ENCODE assay signal across 1 cellular context in the genomic region with DNA sequence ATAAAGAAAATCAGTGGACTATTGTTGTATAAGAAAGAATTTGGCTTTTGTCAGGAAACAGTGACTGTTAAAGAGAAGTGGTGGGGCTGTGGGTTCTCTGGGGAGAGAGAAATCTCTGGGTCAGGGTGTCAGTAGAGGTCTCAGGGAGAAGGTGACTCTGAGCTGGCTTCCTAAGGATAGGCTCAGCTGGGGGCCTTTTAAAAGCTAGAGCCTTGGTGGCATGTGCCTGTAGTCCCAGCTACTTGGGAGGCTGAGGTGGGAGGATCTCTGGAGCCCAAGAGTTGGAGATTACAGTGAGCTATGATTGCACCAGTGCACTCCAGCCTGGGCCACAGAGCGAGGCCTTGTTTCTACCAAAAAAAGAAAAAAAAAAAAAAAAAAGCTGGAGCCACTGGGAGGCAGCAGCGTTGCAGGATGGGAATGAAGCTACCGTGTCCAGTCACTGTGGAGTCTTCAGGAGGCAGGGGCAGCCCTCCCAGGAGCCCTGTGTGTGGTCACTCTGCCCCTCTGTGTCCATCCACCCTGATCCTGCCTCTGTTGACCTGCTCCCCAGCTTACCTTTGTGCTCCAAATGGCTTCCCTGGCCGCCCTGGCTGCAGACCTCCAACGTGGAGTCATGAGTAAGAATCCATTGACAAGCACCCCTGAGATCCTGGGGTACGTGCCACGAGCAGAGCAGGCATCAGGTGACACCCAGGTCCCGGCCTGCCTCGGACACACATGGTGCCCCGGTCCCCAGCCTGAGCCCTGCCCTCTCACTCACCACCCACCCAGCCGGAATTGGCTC.
TF ChIP-seq lines count a peak whose summit lies in the region.

No MANE protein-coding gene starts in this region.

TF ChIP-seq in GM23338, 12 proteins besides CTCF, POLR2A, EP300 and RAD21 (continued from another document):
- TF ChIP-seq, protein P1, sequence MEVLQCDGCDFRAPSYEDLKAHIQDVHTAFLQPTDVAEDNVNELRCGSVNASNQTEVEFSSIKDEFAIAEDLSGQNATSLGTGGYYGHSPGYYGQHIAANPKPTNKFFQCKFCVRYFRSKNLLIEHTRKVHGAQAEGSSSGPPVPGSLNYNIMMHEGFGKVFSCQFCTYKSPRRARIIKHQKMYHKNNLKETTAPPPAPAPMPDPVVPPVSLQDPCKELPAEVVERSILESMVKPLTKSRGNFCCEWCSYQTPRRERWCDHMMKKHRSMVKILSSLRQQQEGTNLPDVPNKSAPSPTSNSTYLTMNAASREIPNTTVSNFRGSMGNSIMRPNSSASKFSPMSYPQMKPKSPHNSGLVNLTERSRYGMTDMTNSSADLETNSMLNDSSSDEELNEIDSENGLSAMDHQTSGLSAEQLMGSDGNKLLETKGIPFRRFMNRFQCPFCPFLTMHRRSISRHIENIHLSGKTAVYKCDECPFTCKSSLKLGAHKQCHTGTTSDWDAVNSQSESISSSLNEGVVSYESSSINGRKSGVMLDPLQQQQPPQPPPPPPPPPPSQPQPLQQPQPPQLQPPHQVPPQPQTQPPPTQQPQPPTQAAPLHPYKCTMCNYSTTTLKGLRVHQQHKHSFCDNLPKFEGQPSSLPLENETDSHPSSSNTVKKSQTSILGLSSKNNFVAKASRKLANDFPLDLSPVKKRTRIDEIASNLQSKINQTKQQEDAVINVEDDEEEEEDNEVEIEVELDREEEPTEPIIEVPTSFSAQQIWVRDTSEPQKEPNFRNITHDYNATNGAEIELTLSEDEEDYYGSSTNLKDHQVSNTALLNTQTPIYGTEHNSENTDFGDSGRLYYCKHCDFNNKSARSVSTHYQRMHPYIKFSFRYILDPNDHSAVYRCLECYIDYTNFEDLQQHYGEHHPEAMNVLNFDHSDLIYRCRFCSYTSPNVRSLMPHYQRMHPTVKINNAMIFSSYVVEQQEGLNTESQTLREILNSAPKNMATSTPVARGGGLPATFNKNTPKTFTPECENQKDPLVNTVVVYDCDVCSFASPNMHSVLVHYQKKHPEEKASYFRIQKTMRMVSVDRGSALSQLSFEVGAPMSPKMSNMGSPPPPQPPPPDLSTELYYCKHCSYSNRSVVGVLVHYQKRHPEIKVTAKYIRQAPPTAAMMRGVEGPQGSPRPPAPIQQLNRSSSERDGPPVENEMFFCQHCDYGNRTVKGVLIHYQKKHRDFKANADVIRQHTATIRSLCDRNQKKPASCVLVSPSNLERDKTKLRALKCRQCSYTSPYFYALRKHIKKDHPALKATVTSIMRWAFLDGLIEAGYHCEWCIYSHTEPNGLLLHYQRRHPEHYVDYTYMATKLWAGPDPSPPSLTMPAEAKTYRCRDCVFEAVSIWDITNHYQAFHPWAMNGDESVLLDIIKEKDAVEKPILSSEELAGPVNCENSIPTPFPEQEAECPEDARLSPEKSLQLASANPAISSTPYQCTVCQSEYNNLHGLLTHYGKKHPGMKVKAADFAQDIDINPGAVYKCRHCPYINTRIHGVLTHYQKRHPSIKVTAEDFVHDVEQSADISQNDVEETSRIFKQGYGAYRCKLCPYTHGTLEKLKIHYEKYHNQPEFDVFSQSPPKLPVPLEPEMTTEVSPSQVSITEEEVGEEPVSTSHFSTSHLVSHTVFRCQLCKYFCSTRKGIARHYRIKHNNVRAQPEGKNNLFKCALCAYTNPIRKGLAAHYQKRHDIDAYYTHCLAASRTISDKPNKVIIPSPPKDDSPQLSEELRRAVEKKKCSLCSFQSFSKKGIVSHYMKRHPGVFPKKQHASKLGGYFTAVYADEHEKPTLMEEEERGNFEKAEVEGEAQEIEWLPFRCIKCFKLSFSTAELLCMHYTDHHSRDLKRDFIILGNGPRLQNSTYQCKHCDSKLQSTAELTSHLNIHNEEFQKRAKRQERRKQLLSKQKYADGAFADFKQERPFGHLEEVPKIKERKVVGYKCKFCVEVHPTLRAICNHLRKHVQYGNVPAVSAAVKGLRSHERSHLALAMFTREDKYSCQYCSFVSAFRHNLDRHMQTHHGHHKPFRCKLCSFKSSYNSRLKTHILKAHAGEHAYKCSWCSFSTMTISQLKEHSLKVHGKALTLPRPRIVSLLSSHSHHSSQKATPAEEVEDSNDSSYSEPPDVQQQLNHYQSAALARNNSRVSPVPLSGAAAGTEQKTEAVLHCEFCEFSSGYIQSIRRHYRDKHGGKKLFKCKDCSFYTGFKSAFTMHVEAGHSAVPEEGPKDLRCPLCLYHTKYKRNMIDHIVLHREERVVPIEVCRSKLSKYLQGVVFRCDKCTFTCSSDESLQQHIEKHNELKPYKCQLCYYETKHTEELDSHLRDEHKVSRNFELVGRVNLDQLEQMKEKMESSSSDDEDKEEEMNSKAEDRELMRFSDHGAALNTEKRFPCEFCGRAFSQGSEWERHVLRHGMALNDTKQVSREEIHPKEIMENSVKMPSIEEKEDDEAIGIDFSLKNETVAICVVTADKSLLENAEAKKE (CRISPR knock-in tag; IDR thresholded peaks at IDR 0.05): no peak
